9 cellular contexts compared by ENCODE assay signal in genomic region chr19:12828494-12828893, GRCh38. TPM values are rescaled to one million over a fixed set of nuclear protein-coding genes. Genes with fewer than 3 reads are reported as not detected.
A peak's percentile ranks its signal among the peaks of the same experiment; 100 is the strongest.
DNase-seq lines count a peak whose midpoint lies in the region; ATAC-seq, FAIRE-seq and TF ChIP-seq lines count a peak whose summit lies in the region.
"Had no signal": no experiment of that assay in that cellular context is flagged by ENCODE, and none has a peak within 500 bp of the region (broad histone marks: within the 10 kb centered on the region; RNA-seq: fewer than 3 reads in every experiment).

No MANE protein-coding gene starts in this region.

- H3K79me2 ChIP-seq in GM23248 (ENCODE audit: insufficient read depth) (no peaks in the 10 kb centered on the region), neural progenitor cell (ENCODE audit: low read depth) (no peaks in the 10 kb centered on the region)

- H3K9ac ChIP-seq in GM23248 (no peak overlapping the region), neural progenitor cell (no peak overlapping the region)

- in situ Hi-C loops in GM23248 (cut with MboI): no loop called here

- no peak overlapping the region for H3K27ac Mint-ChIP-seq in neural progenitor cell
- H3K27ac Mint-ChIP-seq: naive thymus-derived CD4-positive, alpha-beta T cell had no signal

- FAIRE-seq in RCC 7860 (lab: Jason Lieb, UNC): no peak

- TF ChIP-seq CTCF in neural progenitor cell (IDR thresholded peaks at IDR 0.05): no peak

- H3K27ac ChIP-seq in GM23248: no peak overlapping the region
- H3K27ac ChIP-seq in neural progenitor cell: no peak overlapping the region
- H3K27ac ChIP-seq: thoracic aorta had no signal

- no peak overlapping the region for H3K4me3 Mint-ChIP-seq in neural progenitor cell
- H3K4me3 Mint-ChIP-seq: naive thymus-derived CD4-positive, alpha-beta T cell had no signal

- no peak overlapping the region for H2AFZ ChIP-seq in GM23248
- H2AFZ ChIP-seq in neural progenitor cell (replicated peaks): no peak overlapping the region

- no peak for ATAC-seq in HG03342 (IDR thresholded peaks at IDR 0.05; ENCODE audit: unreplicated experiment)
- ATAC-seq: naive thymus-derived CD4-positive, alpha-beta T cell had no signal

- H3K4me3 ChIP-seq in GM23248: no peak overlapping the region
- peak overlapping the region; percentile 21 for H3K4me3 ChIP-seq in neural progenitor cell
- H3K4me3 ChIP-seq: thoracic aorta had no signal

- H3K4me1 ChIP-seq in GM23248 (ENCODE audit: insufficient read depth): no peaks in the 10 kb centered on the region
- H3K4me1 ChIP-seq in neural progenitor cell: no peaks in the 10 kb centered on the region

- H3K27me3 Mint-ChIP-seq in neural progenitor cell (ENCODE audit: insufficient read depth, low read depth): peaks cover 45% of the 10 kb centered on the region

- H3K9me3 ChIP-seq in GM23248 (ENCODE audit: low read depth) (no peaks in the 10 kb centered on the region), neural progenitor cell (ENCODE audit: low read depth) (no peaks in the 10 kb centered on the region)
- H3K9me3 ChIP-seq: thoracic aorta had no signal

- H3K36me3 ChIP-seq in GM23248 (ENCODE audit: low read depth): no peaks in the 10 kb centered on the region
- H3K36me3 ChIP-seq in neural progenitor cell: no peaks in the 10 kb centered on the region
- H3K36me3 ChIP-seq: thoracic aorta had no signal

- H3K27me3 ChIP-seq in GM23248 (replicated peaks; ENCODE audit: insufficient read depth) (peaks cover 7% of the 10 kb centered on the region; the same call in 1 of the 2 replicates), neural progenitor cell (peaks cover 57% of the 10 kb centered on the region)

- H3K4me2 ChIP-seq in GM23248 (ENCODE audit: unreplicated experiment) (no peak overlapping the region), neural progenitor cell (peak overlapping the region; percentile 50)

- peaks cover 11% of the 10 kb centered on the region for H3K9me3 Mint-ChIP-seq in neural progenitor cell

- WGBS in GM23248 (ENCODE audit: low coverage in 1 of 2, low lambda C conversion rate in 2 of 2, missing lambda C conversion rate in 2 of 2), 2 experiments: 5 to 6% methylated on average over 22 to 23 of the region's 23 CpGs

- peak; percentile 29 for DNase-seq in GM23248
- peak; percentile 46 for DNase-seq in NCI-H1694 treated with DMSO at 0.1 percent for 48 hours (lab: John Stamatoyannopoulos, UW)
- peak; percentile 50 to 58 for DNase-seq in activated CD4-positive, alpha-beta T cell treated with anti-CD3 and anti-CD28 coated beads, Interleukin-2, amount 50 U/mL, for 48 hours
- DNase-seq in neural progenitor cell (ENCODE audit: low spot score): peak; percentile 79
- DNase-seq in NK-92 (lab: John Stamatoyannopoulos, UW; ENCODE audit: unreplicated experiment): no peak
- DNase-seq in RCC 7860 (ENCODE audit: low spot score): no peak

- peaks cover 23% of the 10 kb centered on the region for H3K4me1 Mint-ChIP-seq in neural progenitor cell

- no peaks in the 10 kb centered on the region for H3K9me2 ChIP-seq in GM23248 (ENCODE audit: insufficient read depth)

- H4K20me1 ChIP-seq in GM23248 (ENCODE audit: insufficient read depth) (no peaks in the 10 kb centered on the region), neural progenitor cell (ENCODE audit: low read depth) (peaks cover 48% of the 10 kb centered on the region)

- H3F3A ChIP-seq in GM23248 (ENCODE audit: insufficient read depth) (no peaks in the 10 kb centered on the region), neural progenitor cell (ENCODE audit: low read depth) (peaks cover 37% of the 10 kb centered on the region)

- H3K36me3 Mint-ChIP-seq in neural progenitor cell: no peaks in the 10 kb centered on the region

RNA-seq across cellular contexts. Expression of gene RTBDN, which starts 5.9 kb away (rescaled TPM):
- total RNA-seq in GM23248 (2014; rRNA removed; shearing (Covaris generic)): not detected in 2 replicates
- not detected in 2 replicates for polyA plus RNA-seq in GM23248 (2016; fragmentation: Nextera tagmentation; extraction: Ambion mirVana)
- total RNA-seq in neural progenitor cell (ENCODE audit: low replicate concordance): 0.19 TPM in 1 of 2 replicates, not detected in the other
- total RNA-seq: naive thymus-derived CD4-positive, alpha-beta T cell; thoracic aorta had no signal
- polyA plus RNA-seq: naive thymus-derived CD4-positive, alpha-beta T cell had no signal

RNA-seq across cellular contexts. Expression of gene MAST1, which starts 9.8 kb away (rescaled TPM):
- 1.8 TPM in 1 of 2 replicates, not detected in the other for total RNA-seq in GM23248 (2014; rRNA removed; shearing (Covaris generic))
- polyA plus RNA-seq in GM23248 (2016; fragmentation: Nextera tagmentation; extraction: Ambion mirVana): 0.24 TPM in 1 of 2 replicates, not detected in the other
- 8.3 and 13.3 TPM in 2 replicates for total RNA-seq in neural progenitor cell (ENCODE audit: low replicate concordance)
- total RNA-seq: thoracic aorta had no signal

RNA-seq across cellular contexts. Expression of gene RNASEH2A, which starts 22.1 kb away (rescaled TPM):
- 8.2 and 16.9 TPM in 2 replicates for total RNA-seq in GM23248 (2014; rRNA removed; shearing (Covaris generic))
- polyA plus RNA-seq in GM23248 (2016; fragmentation: Nextera tagmentation; extraction: Ambion mirVana): 23.8 and 32.3 TPM in 2 replicates
- 60.3 and 61.3 TPM in 2 replicates for total RNA-seq in neural progenitor cell (ENCODE audit: low replicate concordance)

RNA-seq across cellular contexts. Expression of gene THSD8, which starts 26.6 kb away (rescaled TPM):
- not detected in 2 replicates for total RNA-seq in GM23248 (2014; rRNA removed; shearing (Covaris generic))
- 10.8 and 12.5 TPM in 2 replicates for polyA plus RNA-seq in GM23248 (2016; fragmentation: Nextera tagmentation; extraction: Ambion mirVana)
- total RNA-seq in neural progenitor cell (ENCODE audit: low replicate concordance): not detected in 2 replicates
- total RNA-seq: thoracic aorta had no signal
- polyA plus RNA-seq: naive thymus-derived CD4-positive, alpha-beta T cell had no signal

RNA-seq across cellular contexts. Expression of gene PRDX2, which starts 26.9 kb away (rescaled TPM):
- 230 TPM in 2 replicates for total RNA-seq in GM23248 (2014; rRNA removed; shearing (Covaris generic))
- polyA plus RNA-seq in GM23248 (2016; fragmentation: Nextera tagmentation; extraction: Ambion mirVana): 252 TPM in 2 replicates
- 463 and 727 TPM in 2 replicates for total RNA-seq in neural progenitor cell (ENCODE audit: low replicate concordance)

Comparison
In these comparisons a context has a peak if more than half of its experiments do, and no peak if none do; other contexts are left out.
1. DNase-seq: peak in GM23248 (single experiment), NCI-H1694 treated with DMSO at 0.1 percent for 48 hours (single experiment), activated CD4-positive, alpha-beta T cell treated with anti-CD3 and anti-CD28 coated beads, Interleukin-2, amount 50 U/mL, for 48 hours (2 of 2) and neural progenitor cell (single experiment); none in NK-92 (single experiment) and RCC 7860 (single experiment).